Comparison of ENCODE assay signal across 10 cellular contexts in genomic region chr12:57724936-57725740, GRCh38. TPM values are rescaled to one million over a fixed set of nuclear protein-coding genes. Genes with fewer than 3 reads are reported as not detected.
DNase-seq lines count a peak whose midpoint lies in the region; ATAC-seq and TF ChIP-seq lines count a peak whose summit lies in the region.
"Had no signal": no experiment of that assay in that cellular context is flagged by ENCODE, and none has a peak within 500 bp of the region (broad histone marks: within the 10 kb centered on the region; RNA-seq: fewer than 3 reads in every experiment).

No MANE protein-coding gene starts in this region.

- CTCF ChIA-PET in activated naive CD4-positive, alpha-beta T cell treated with anti-CD3 and anti-CD28 coated beads for 36 hours (lab: Charles Lee), result interaction anchor here (0.9 to 1.5 kb wide), 4 partner anchors 8 to 98 kb away, joined by 3 to 5 read pairs (median 3); no protein-coding TSS in a partner anchor
- CTCF ChIA-PET in HEK293 (lab: Yijun Ruan, JAX), result interaction anchor here (0.7 to 4.6 kb wide), 17 partner anchors 9 to 1034 kb away, joined by 3 to 55 read pairs (median 6); partner anchors contain the start of genes ARHGEF25, OS9, TSFM and TSPAN31

- intact Hi-C loops in activated naive CD4-positive, alpha-beta T cell treated with anti-CD3 and anti-CD28 coated beads for 36 hours (cut with micrococcal nuclease), result no loop called here

- no peaks in the 10 kb centered on the region for H3K4me1 ChIP-seq in HEK293 (ENCODE audit: control insufficient read depth, insufficient read depth, low read length)

- peaks cover 3 to 18% of the 10 kb centered on the region in 2 experiments; a peak in 2 of 3 replicates for H3K36me3 ChIP-seq in HEK293 (ENCODE audit: control insufficient read depth in 2 of 2, insufficient read depth in 1 of 2, low read length in 2 of 2)

- POLR2A ChIA-PET in HEK293 (lab: Yijun Ruan, JAX), result interaction anchor here (1.0 to 2.3 kb wide), 5 partner anchors 10 to 114 kb away, joined by 3 to 15 read pairs (median 6); partner anchors contain the start of genes ARHGEF25, EEF1AKMT3, METTL1 and TSPAN31

- H3K27ac ChIP-seq in HEK293 (ENCODE audit: extremely low read depth, low read depth, low read length), result no peak overlapping the region
- no peak overlapping the region for H3K27ac ChIP-seq in coronary artery

- peaks cover 26% of the 10 kb centered on the region for H3K36me3 Mint-ChIP-seq in activated naive CD4-positive, alpha-beta T cell treated with anti-CD3 and anti-CD28 coated beads for 36 hours (ENCODE audit: low read depth)
- peaks cover 82% of the 10 kb centered on the region for H3K36me3 Mint-ChIP-seq in stimulated activated effector memory CD8-positive, alpha-beta T cell treated with anti-CD3 and anti-CD28 coated beads, Interleukin-12 subunit alpha, Interleukin-12 subunit beta, amount 100 ng/mL, for 72 hours

- H3K4me3 Mint-ChIP-seq in activated naive CD4-positive, alpha-beta T cell treated with anti-CD3 and anti-CD28 coated beads for 36 hours, result no peak overlapping the region
- no peak overlapping the region for H3K4me3 Mint-ChIP-seq in stimulated activated effector memory CD8-positive, alpha-beta T cell treated with anti-CD3 and anti-CD28 coated beads, Interleukin-12 subunit alpha, Interleukin-12 subunit beta, amount 100 ng/mL, for 72 hours

- H3K4me3 ChIP-seq in HEK293 (ENCODE audit: low read depth, low read length), result no peak overlapping the region
- peak overlapping the region; percentile 93 for H3K4me3 ChIP-seq in coronary artery

- no peak for DNase-seq in activated naive CD4-positive, alpha-beta T cell treated with anti-CD3 and anti-CD28 coated beads for 36 hours
- no peak for DNase-seq in activated naive CD4-positive, alpha-beta T cell (lab: John Stamatoyannopoulos, UW)
- DNase-seq in coronary artery (ENCODE audit: low spot score) (no peak), SKM-1 (lab: John Stamatoyannopoulos, UW; ENCODE audit: unreplicated experiment) (no peak), NCI-H226 (no peak)
- no peak for DNase-seq in stimulated activated effector memory CD8-positive, alpha-beta T cell treated with anti-CD3 and anti-CD28 coated beads, Interleukin-12 subunit alpha, Interleukin-12 subunit beta, amount 100 ng/mL, for 72 hours (ENCODE audit: low spot score in 2 of 2)
- DNase-seq: activated effector memory CD4-positive, alpha-beta T cell treated with anti-CD3 and anti-CD28 coated beads, Interleukin-2, amount 50 U/mL, for 16 hours; KBM-7 had no signal

- no peaks in the 10 kb centered on the region for H3K9me3 Mint-ChIP-seq in activated naive CD4-positive, alpha-beta T cell treated with anti-CD3 and anti-CD28 coated beads for 36 hours
- no peaks in the 10 kb centered on the region for H3K9me3 Mint-ChIP-seq in stimulated activated effector memory CD8-positive, alpha-beta T cell treated with anti-CD3 and anti-CD28 coated beads, Interleukin-12 subunit alpha, Interleukin-12 subunit beta, amount 100 ng/mL, for 72 hours

- H3K4me1 Mint-ChIP-seq in activated naive CD4-positive, alpha-beta T cell treated with anti-CD3 and anti-CD28 coated beads for 36 hours (ENCODE audit: low read depth), result no peaks in the 10 kb centered on the region
- H3K4me1 Mint-ChIP-seq in stimulated activated effector memory CD8-positive, alpha-beta T cell treated with anti-CD3 and anti-CD28 coated beads, Interleukin-12 subunit alpha, Interleukin-12 subunit beta, amount 100 ng/mL, for 72 hours, result peaks cover 35% of the 10 kb centered on the region

- H3K27me3 Mint-ChIP-seq in activated naive CD4-positive, alpha-beta T cell treated with anti-CD3 and anti-CD28 coated beads for 36 hours (ENCODE audit: low read depth), result no peaks in the 10 kb centered on the region

- peak overlapping the region; percentile 0 for H3K27ac Mint-ChIP-seq in activated naive CD4-positive, alpha-beta T cell treated with anti-CD3 and anti-CD28 coated beads for 36 hours
- H3K27ac Mint-ChIP-seq in stimulated activated effector memory CD8-positive, alpha-beta T cell treated with anti-CD3 and anti-CD28 coated beads, Interleukin-12 subunit alpha, Interleukin-12 subunit beta, amount 100 ng/mL, for 72 hours, result peak overlapping the region; percentile 83

- TF ChIP-seq CTCF in HEK293 (tag by site-specific recombination; IDR thresholded peaks at IDR 0.05) (no peak), coronary artery (IDR thresholded peaks at IDR 0.05) (no peak)

- no peak for ATAC-seq in stimulated activated effector memory CD8-positive, alpha-beta T cell treated with anti-CD3 and anti-CD28 coated beads, Interleukin-12 subunit alpha, Interleukin-12 subunit beta, amount 100 ng/mL, for 72 hours
- ATAC-seq in GM21390 (IDR thresholded peaks at IDR 0.05; ENCODE audit: unreplicated experiment), result no peak

- no peaks in the 10 kb centered on the region for H3K9me3 ChIP-seq in HEK293 (ENCODE audit: control insufficient read depth, insufficient read depth, low read depth, low read length)

TF ChIP-seq in HEK293, 187 proteins besides CTCF, POLR2A, EP300 and RAD21:
- TF ChIP-seq ZNF398 (tag by site-specific recombination; IDR thresholded peaks at IDR 0.05), result 0 out of 2 replicates have a peak, but pooled peaks have one; percentile 15
- no peak for TF ChIP-seq ZNF2 (tag by site-specific recombination; IDR thresholded peaks at IDR 0.05)
- TF ChIP-seq PATZ1 (tag by site-specific recombination; IDR thresholded peaks at IDR 0.05), result peak; percentile 14; the same call in 1 of the 2 replicates
TF ChIP-seq in HEK293: peak in this region for 2.

RNA-seq across cellular contexts. Expression of gene AGAP2, which starts 13.4 kb away (rescaled TPM):
- total RNA-seq in activated naive CD4-positive, alpha-beta T cell treated with anti-CD3 and anti-CD28 coated beads for 36 hours, result 10 to 100 TPM; 26.7 to 28.0 TPM

RNA-seq across cellular contexts. Expression of gene TSPAN31, which starts 19.7 kb away (rescaled TPM):
- total RNA-seq in activated naive CD4-positive, alpha-beta T cell treated with anti-CD3 and anti-CD28 coated beads for 36 hours, result 1 to 10 TPM; 6.4 to 7.7 TPM

RNA-seq across cellular contexts. Expression of gene CDK4, which starts 27.0 kb away (rescaled TPM):
- 100 to 1,000 TPM; 194 to 202 TPM for total RNA-seq in activated naive CD4-positive, alpha-beta T cell treated with anti-CD3 and anti-CD28 coated beads for 36 hours

RNA-seq across cellular contexts. Expression of gene MARCHF9, which starts 29.8 kb away (rescaled TPM):
- total RNA-seq in activated naive CD4-positive, alpha-beta T cell treated with anti-CD3 and anti-CD28 coated beads for 36 hours, result 10 to 100 TPM; 10.4 to 10.8 TPM

RNA-seq across cellular contexts. Expression of gene OS9, which starts 31.2 kb away (rescaled TPM):
- 10 to 100 TPM; 60.7 to 60.9 TPM for total RNA-seq in activated naive CD4-positive, alpha-beta T cell treated with anti-CD3 and anti-CD28 coated beads for 36 hours
